15 cellular contexts compared by ENCODE assay signal in the genomic region with DNA sequence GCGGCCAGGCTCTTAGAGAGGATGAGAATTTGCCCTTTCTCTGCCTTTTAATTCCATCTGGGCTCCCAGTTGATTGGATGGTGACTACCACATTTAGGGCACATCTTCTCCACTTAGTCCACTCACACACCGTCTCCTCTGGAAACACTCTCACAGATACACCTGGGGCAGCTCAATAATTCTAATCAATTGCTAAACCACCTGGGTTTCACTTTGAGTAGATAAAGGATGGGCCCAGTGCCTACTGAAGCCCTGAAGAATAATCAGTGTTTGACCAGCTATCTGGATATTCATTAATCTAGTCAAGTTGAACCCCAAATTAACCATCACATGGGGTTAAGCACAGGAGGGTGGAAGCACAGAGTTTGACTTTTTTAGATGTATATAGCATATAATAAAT. TPM values are rescaled to one million over a fixed set of nuclear protein-coding genes. Genes with fewer than 3 reads are reported as not detected.
A peak's percentile ranks its signal among the peaks of the same experiment; 100 is the strongest.
DNase-seq lines count a peak whose midpoint lies in the region; ATAC-seq, FAIRE-seq and TF ChIP-seq lines count a peak whose summit lies in the region.
"Had no signal": no experiment of that assay in that cellular context is flagged by ENCODE, and none has a peak within 500 bp of the region (broad histone marks: within the 10 kb centered on the region; RNA-seq: fewer than 3 reads in every experiment).

No MANE protein-coding gene starts in this region.

- peaks cover 0 to 1% (median 0%) of the 10 kb centered on the region in 7 donors for H3K9me3 Mint-ChIP-seq in CD4-positive, CD25-positive, alpha-beta regulatory T cell
- H3K9me3 Mint-ChIP-seq in endodermal cell = no peaks in the 10 kb centered on the region
- H3K9me3 Mint-ChIP-seq: CD8-positive, alpha-beta memory T cell had no signal

- H3K36me3 ChIP-seq in CD4-positive, CD25-positive, alpha-beta regulatory T cell (ENCODE audit: control insufficient read depth, insufficient read depth, low read length) = no peaks in the 10 kb centered on the region
- H3K36me3 ChIP-seq in pancreas (no peaks in the 10 kb centered on the region), endodermal cell (ENCODE audit: control insufficient read depth, insufficient read depth, low read length) (no peaks in the 10 kb centered on the region), suprapubic skin (no peaks in the 10 kb centered on the region)
- H3K36me3 ChIP-seq: HAP-1 had no signal

- peaks cover 24% of the 10 kb centered on the region for H3K36me3 Mint-ChIP-seq in CD4-positive, CD25-positive, alpha-beta regulatory T cell
- H3K36me3 Mint-ChIP-seq in endodermal cell (ENCODE audit: low read depth) = no peaks in the 10 kb centered on the region

- no peak for TF ChIP-seq POLR2A in suprapubic skin (IDR thresholded peaks at IDR 0.05)

- H3K9me3 ChIP-seq in CD4-positive, CD25-positive, alpha-beta regulatory T cell (ENCODE audit: control insufficient read depth in 2 of 2, low read length in 2 of 2) = no peaks in the 10 kb centered on the region
- no peaks in the 10 kb centered on the region for H3K9me3 ChIP-seq in pancreas
- no peaks in the 10 kb centered on the region for H3K9me3 ChIP-seq in endodermal cell (ENCODE audit: control insufficient read depth, low read length)
- no peaks in the 10 kb centered on the region for H3K9me3 ChIP-seq in suprapubic skin
- H3K9me3 ChIP-seq: HAP-1 had no signal

- no peak overlapping the region for H3K9ac ChIP-seq in endodermal cell (ENCODE audit: extremely low read depth, low read length, poor library complexity, severe bottlenecking)

- intact Hi-C loops in pancreas (cut with DNase I) = no loop called here

- no peak overlapping the region for H3K27ac ChIP-seq in CD4-positive, CD25-positive, alpha-beta regulatory T cell (ENCODE audit: insufficient read depth, low read length, poor library complexity, severe bottlenecking)
- H3K27ac ChIP-seq in pancreas (peak overlapping the region in 2 of 4 donors; percentile 10 to 53), endodermal cell (ENCODE audit: low read depth, low read length) (no peak overlapping the region), suprapubic skin (no peak overlapping the region)
- H3K27ac ChIP-seq: 22Rv1, HL-60 had no signal

- H3K4me1 ChIP-seq in CD4-positive, CD25-positive, alpha-beta regulatory T cell (ENCODE audit: control insufficient read depth, insufficient read depth, low read length, poor library complexity, severe bottlenecking) = peaks cover 15% of the 10 kb centered on the region
- H3K4me1 ChIP-seq in pancreas (peaks cover 3 to 24% (median 5%) of the 10 kb centered on the region in 3 donors), endodermal cell (ENCODE audit: control insufficient read depth, insufficient read depth, low read length) (peaks cover 2% of the 10 kb centered on the region), suprapubic skin (peaks cover 16% of the 10 kb centered on the region)
- H3K4me1 ChIP-seq: HAP-1 had no signal

- TF ChIP-seq CTCF in pancreas (IDR thresholded peaks at IDR 0.05) (no peak), endodermal cell (conservative IDR thresholded peaks at IDR 0.05) (no peak), suprapubic skin (IDR thresholded peaks at IDR 0.05) (no peak), D721Med (IDR thresholded peaks at IDR 0.05; ENCODE audit: insufficient read depth, missing control alignments) (no peak)

- no peak for DNase-seq in CD4-positive, CD25-positive, alpha-beta regulatory T cell
- DNase-seq in left lobe of liver (ENCODE audit: low spot score) = no peak
- no peak for DNase-seq in pancreas
- DNase-seq in endodermal cell = no peak
- no peak for DNase-seq in suprapubic skin (ENCODE audit: low spot score in 2 of 2)
- no peak for DNase-seq in D721Med (ENCODE audit: insufficient read length, low spot score)
- DNase-seq: CD8-positive, alpha-beta memory T cell; DMS 273 treated with DMSO at 0.1 percent for 48 hours; GOT3 had no signal

- H3K4me1 Mint-ChIP-seq in CD4-positive, CD25-positive, alpha-beta regulatory T cell = peaks cover 56 to 90% (median 65%) of the 10 kb centered on the region in 4 donors
- peaks cover 26% of the 10 kb centered on the region for H3K4me1 Mint-ChIP-seq in endodermal cell

- H3K4me3 Mint-ChIP-seq in CD4-positive, CD25-positive, alpha-beta regulatory T cell = peak overlapping the region in 1 of 4 donors; percentile 0
- no peak overlapping the region for H3K4me3 Mint-ChIP-seq in endodermal cell
- H3K4me3 Mint-ChIP-seq: CD14-positive monocyte; CD8-positive, alpha-beta memory T cell had no signal

- no peak for TF ChIP-seq EP300 in suprapubic skin (IDR thresholded peaks at IDR 0.05)

- no peaks in the 10 kb centered on the region for H3K27me3 Mint-ChIP-seq in CD4-positive, CD25-positive, alpha-beta regulatory T cell
- no peaks in the 10 kb centered on the region for H3K27me3 Mint-ChIP-seq in endodermal cell (ENCODE audit: insufficient read depth)
- H3K27me3 Mint-ChIP-seq: CD8-positive, alpha-beta memory T cell had no signal

- H3K27ac Mint-ChIP-seq in CD4-positive, CD25-positive, alpha-beta regulatory T cell = no peak overlapping the region
- no peak overlapping the region for H3K27ac Mint-ChIP-seq in endodermal cell

- H3K27me3 ChIP-seq in CD4-positive, CD25-positive, alpha-beta regulatory T cell (ENCODE audit: control insufficient read depth, insufficient read depth, low read length) = no peaks in the 10 kb centered on the region
- H3K27me3 ChIP-seq in pancreas (no peaks in the 10 kb centered on the region), endodermal cell (ENCODE audit: control insufficient read depth, insufficient read depth, low read length, poor library complexity, severe bottlenecking) (no peaks in the 10 kb centered on the region), suprapubic skin (no peaks in the 10 kb centered on the region)

- WGBS in pancreas, 2 donors = 67 to 71% methylated on average over 2 of the region's 2 CpGs
- WGBS in endodermal cell (ENCODE audit: insufficient coverage in 1 of 2, insufficient read length in 1 of 2), 2 experiments = 100% methylated on average over 1 to 2 of the region's 2 CpGs
- 96% methylated on average over 2 of the region's 2 CpGs for WGBS in suprapubic skin

- H3K4me3 ChIP-seq in CD4-positive, CD25-positive, alpha-beta regulatory T cell (ENCODE audit: low read depth, low read length) = peak overlapping the region; percentile 11
- H3K4me3 ChIP-seq in pancreas (no peak overlapping the region), endodermal cell (ENCODE audit: low read length) (no peak overlapping the region), suprapubic skin (no peak overlapping the region)
- H3K4me3 ChIP-seq: HAP-1 had no signal

- FAIRE-seq in pancreas (lab: Jason Lieb, UNC) (no peak), D721Med (lab: Jason Lieb, UNC) (no peak)

- no peak for ATAC-seq in CD4-positive, CD25-positive, alpha-beta regulatory T cell (ENCODE audit: low read depth in 2 of 2)
- ATAC-seq in HG03354 (IDR thresholded peaks at IDR 0.05; ENCODE audit: poor library complexity, severe bottlenecking, unreplicated experiment) (peak; percentile 58), left lobe of liver (peak; percentile 38), pancreas (peak; percentile 21 to 37 (median 24)), HG02981 (IDR thresholded peaks at IDR 0.05; ENCODE audit: unreplicated experiment) (no peak)

RNA-seq across cellular contexts. Expression of a gene that starts 19.1 kb away (rescaled TPM):
- 71.5 TPM for total RNA-seq in CD4-positive, CD25-positive, alpha-beta regulatory T cell
- 10 to 100 TPM; 20.7 to 26.5 (median 21.2) TPM for polyA plus RNA-seq in CD4-positive, CD25-positive, alpha-beta regulatory T cell
- total RNA-seq in left lobe of liver (59.9 TPM), pancreas (10 to 100 TPM; 30.8 to 49.4 (median 40.6) TPM), endodermal cell (10 to 100 TPM; 60.7 to 62.1 TPM), suprapubic skin (10 to 100 TPM; 37.0 to 45.9 (median 39.8) TPM)
- polyA plus RNA-seq in pancreas = 10 to 100 TPM in 1 of 2 donors, 1 to 10 TPM in 1; 8.5 to 15.3 TPM
- polyA plus RNA-seq in endodermal cell (2013, experiment 1 of 2) = 38.4 TPM
- 39.0 TPM for polyA plus RNA-seq in endodermal cell (2013, experiment 2 of 2)

Comparison
In these comparisons a context has a peak if more than half of its experiments do, and no peak if none do; other contexts are left out.
1. ATAC-seq: peak in HG03354 (single experiment), left lobe of liver (single experiment) and pancreas (4 of 4); none in CD4-positive, CD25-positive, alpha-beta regulatory T cell (0 of 2) and HG02981 (single experiment).